1 cellular context compared by ENCODE assay signal in genomic region chr17:81328925-81329278, GRCh38.
TF ChIP-seq lines count a peak whose summit lies in the region.

No MANE protein-coding gene starts in this region.

TF ChIP-seq in H1, 55 proteins besides CTCF, POLR2A, EP300 and RAD21 (continued from another document):
- TF ChIP-seq BCL11A (IDR thresholded peaks at IDR 0.05; ENCODE audit: low read depth in 2 of 2, low read length in 2 of 2) (no peak), RBBP5 (IDR thresholded peaks at IDR 0.05; ENCODE audit: borderline replicate concordance, low read depth, low read length) (no peak), SUZ12 (IDR thresholded peaks at IDR 0.05; ENCODE audit: low read length) (no peak), ATF3 (IDR thresholded peaks at IDR 0.05; ENCODE audit: insufficient read depth, low read depth, low read length) (no peak), ASH2L (IDR thresholded peaks at IDR 0.05; ENCODE audit: low read length) (no peak), SIX5 (IDR thresholded peaks at IDR 0.05; ENCODE audit: low read depth, low read length) (no peak), MAX (IDR thresholded peaks at IDR 0.05) (no peak), POLR2AphosphoS5 (IDR thresholded peaks at IDR 0.05; ENCODE audit: low read depth, low read length) (no peak), SP4 (IDR thresholded peaks at IDR 0.05; ENCODE audit: low read length) (no peak), BACH1 (IDR thresholded peaks at IDR 0.05; ENCODE audit: low read length) (no peak), SP1 (IDR thresholded peaks at IDR 0.05; ENCODE audit: low read depth, low read length) (no peak), SIRT6 (IDR thresholded peaks at IDR 0.05; ENCODE audit: low read length) (no peak), EZH2 (IDR thresholded peaks at IDR 0.05; ENCODE audit: low read depth, low read length, severe bottlenecking) (no peak), HDAC6 (IDR thresholded peaks at IDR 0.05; ENCODE audit: low read depth, low read length) (no peak), E2F6 (IDR thresholded peaks at IDR 0.05) (no peak)
TF ChIP-seq in H1: peak in this region for 0.
